8 cellular contexts compared by ENCODE assay signal in genomic region chr15:40436116-40436891, GRCh38. TPM values are rescaled to one million over a fixed set of nuclear protein-coding genes. Genes with fewer than 3 reads are reported as not detected.
A peak's percentile ranks its signal among the peaks of the same experiment; 100 is the strongest.
DNase-seq lines count a peak whose midpoint lies in the region; ATAC-seq and TF ChIP-seq lines count a peak whose summit lies in the region.

No MANE protein-coding gene starts in this region.

- H3K9me3 ChIP-seq in hepatocyte (ENCODE audit: low read depth) = no peaks in the 10 kb centered on the region

- no peak overlapping the region for H3K27ac ChIP-seq in hepatocyte

- peaks cover 39% of the 10 kb centered on the region for H3K4me1 Mint-ChIP-seq in activated B cell treated with CpG ODN at 0.5 μM for 24 hours
- H3K4me1 Mint-ChIP-seq in stimulated activated memory B cell treated with anti-CD40 and anti-IgM and Interleukin-4, amounts not matched to agents 10 μg/mL and 1 μg/mL and 100 μg/mL, for 72 hours = peaks cover 48% of the 10 kb centered on the region

- peak overlapping the region; percentile 52 for H2AFZ ChIP-seq in hepatocyte

- no peaks in the 10 kb centered on the region for H3K9me2 ChIP-seq in hepatocyte (replicated peaks; ENCODE audit: insufficient read depth)

- CTCF ChIA-PET in activated B cell treated with CpG ODN at 0.5 μM for 24 hours (lab: Charles Lee) (interaction anchor here (1.0 kb wide), 1 partner anchor 14 kb away, joined by 3 read pairs; no protein-coding TSS in a partner anchor), HEK293T (lab: Yijun Ruan, JAX) (no interaction called here)

- peaks cover 27% of the 10 kb centered on the region for H3K27me3 Mint-ChIP-seq in activated B cell treated with CpG ODN at 0.5 μM for 24 hours
- H3K27me3 Mint-ChIP-seq in stimulated activated memory B cell treated with anti-CD40 and anti-IgM and Interleukin-4, amounts not matched to agents 10 μg/mL and 1 μg/mL and 100 μg/mL, for 72 hours = peaks cover 47% of the 10 kb centered on the region

- no peak for ATAC-seq in activated B cell treated with CpG ODN at 0.5 μM for 24 hours (ENCODE audit: low read depth)
- ATAC-seq in stimulated activated memory B cell treated with anti-CD40 and anti-IgM and Interleukin-4, amounts not matched to agents 10 μg/mL and 1 μg/mL and 100 μg/mL, for 72 hours = no peak
- no peak for ATAC-seq in HG03442 (IDR thresholded peaks at IDR 0.05; ENCODE audit: unreplicated experiment)

- H3K36me3 Mint-ChIP-seq in activated B cell treated with CpG ODN at 0.5 μM for 24 hours (ENCODE audit: low read depth) = peaks cover 2% of the 10 kb centered on the region
- H3K36me3 Mint-ChIP-seq in stimulated activated memory B cell treated with anti-CD40 and anti-IgM and Interleukin-4, amounts not matched to agents 10 μg/mL and 1 μg/mL and 100 μg/mL, for 72 hours = no peaks in the 10 kb centered on the region

- in situ Hi-C loops in G401 (cut with HindIII; ENCODE audit: low sequenced_read_pairs) = no loop called here

- no peaks in the 10 kb centered on the region for H3K36me3 ChIP-seq in hepatocyte (replicated peaks; ENCODE audit: insufficient read depth, low read depth)

- peak overlapping the region; percentile 99 for H3K4me2 ChIP-seq in hepatocyte

- no peak overlapping the region for H3K27ac Mint-ChIP-seq in activated B cell treated with CpG ODN at 0.5 μM for 24 hours
- H3K27ac Mint-ChIP-seq in stimulated activated memory B cell treated with anti-CD40 and anti-IgM and Interleukin-4, amounts not matched to agents 10 μg/mL and 1 μg/mL and 100 μg/mL, for 72 hours = peak overlapping the region; percentile 1

- no peaks in the 10 kb centered on the region for H4K20me1 ChIP-seq in hepatocyte (ENCODE audit: insufficient read depth, poor library complexity, severe bottlenecking)

- peaks cover 42% of the 10 kb centered on the region for H3K4me1 ChIP-seq in hepatocyte (ENCODE audit: insufficient read depth)

- DNase-seq in NCI-H82 (lab: John Stamatoyannopoulos, UW) = peak; percentile 53
- no peak for DNase-seq in NCI-H82 treated with DMSO at 0.1 percent for 48 hours (lab: John Stamatoyannopoulos, UW; ENCODE audit: unreplicated experiment)
- peak; percentile 34 for DNase-seq in activated B cell treated with CpG ODN at 0.5 μM for 24 hours
- peak; percentile 55 for DNase-seq in hepatocyte (ENCODE audit: low spot score)
- DNase-seq in G401 (ENCODE audit: low spot score) = no peak
- no peak for DNase-seq in HEK293T (ENCODE audit: extremely low spot score)

- peak overlapping the region; percentile 45 for H3K4me3 ChIP-seq in hepatocyte

- 4% methylated on average over 14 of the region's 39 CpGs for WGBS in hepatocyte (ENCODE audit: low lambda C conversion rate, missing lambda C conversion rate)

- no peaks in the 10 kb centered on the region for H3K79me2 ChIP-seq in hepatocyte

- no peaks in the 10 kb centered on the region for H3K9me3 Mint-ChIP-seq in activated B cell treated with CpG ODN at 0.5 μM for 24 hours
- no peaks in the 10 kb centered on the region for H3K9me3 Mint-ChIP-seq in stimulated activated memory B cell treated with anti-CD40 and anti-IgM and Interleukin-4, amounts not matched to agents 10 μg/mL and 1 μg/mL and 100 μg/mL, for 72 hours

- intact Hi-C loops in activated B cell treated with CpG ODN at 0.5 μM for 24 hours (cut with micrococcal nuclease) = loop anchor here (10.0 kb wide), 1 partner anchor 652 kb away; the partner anchor contains the start of gene FSIP1

- peak overlapping the region; percentile 60 for H3K4me3 Mint-ChIP-seq in activated B cell treated with CpG ODN at 0.5 μM for 24 hours
- peak overlapping the region; percentile 64 for H3K4me3 Mint-ChIP-seq in stimulated activated memory B cell treated with anti-CD40 and anti-IgM and Interleukin-4, amounts not matched to agents 10 μg/mL and 1 μg/mL and 100 μg/mL, for 72 hours

- no peak for TF ChIP-seq CTCF in activated B cell treated with CpG ODN at 0.5 μM for 24 hours (IDR thresholded peaks at IDR 0.05)
- TF ChIP-seq CTCF in hepatocyte (IDR thresholded peaks at IDR 0.05; ENCODE audit: poor library complexity) = no peak

- POLR2A ChIA-PET in activated B cell treated with CpG ODN at 0.5 μM for 24 hours (lab: Charles Lee) = interaction anchor here (0.5 kb wide), 1 partner anchor 73 kb away, joined by 8 read pairs; no protein-coding TSS in a partner anchor
- POLR2A ChIA-PET in HEK293T (lab: Yijun Ruan, JAX) = no interaction called here

- peaks cover 47% of the 10 kb centered on the region for H3K27me3 ChIP-seq in hepatocyte

TF ChIP-seq in HEK293T, 16 proteins besides CTCF, POLR2A, EP300 and RAD21:
- TF ChIP-seq NFRKB (IDR thresholded peaks at IDR 0.05) = no peak
- TF ChIP-seq ZNF384 (IDR thresholded peaks at IDR 0.05) = no peak
- TF ChIP-seq LEF1 (IDR thresholded peaks at IDR 0.05; ENCODE audit: borderline replicate concordance) = no peak
- TF ChIP-seq FOXA1 (IDR thresholded peaks at IDR 0.05) = no peak
- no peak for TF ChIP-seq FOXM1 (IDR thresholded peaks at IDR 0.05; ENCODE audit: borderline replicate concordance)
- TF ChIP-seq FOXK2 (IDR thresholded peaks at IDR 0.05) = no peak
- TF ChIP-seq HDGF (IDR thresholded peaks at IDR 0.05; ENCODE audit: borderline replicate concordance) = no peak
- no peak for TF ChIP-seq L3MBTL2 (conservative IDR thresholded peaks at IDR 0.05)
- TF ChIP-seq TARDBP (IDR thresholded peaks at IDR 0.05) = no peak
- no peak for TF ChIP-seq ARNT (IDR thresholded peaks at IDR 0.05)
- TF ChIP-seq SUZ12 (IDR thresholded peaks at IDR 0.05) = no peak
- TF ChIP-seq SP1 (IDR thresholded peaks at IDR 0.05) = no peak
- TF ChIP-seq BHLHE40 (IDR thresholded peaks at IDR 0.05; ENCODE audit: borderline replicate concordance) = no peak
- TF ChIP-seq PKNOX1 (IDR thresholded peaks at IDR 0.05) = no peak
- TF ChIP-seq ELF4 (IDR thresholded peaks at IDR 0.05) = no peak

RNA-seq across cellular contexts. Expression of gene BAHD1, which starts 4.4 kb away (rescaled TPM):
- total RNA-seq in activated B cell treated with CpG ODN at 0.5 μM for 24 hours (27.5 and 28.4 TPM in 2 replicates), hepatocyte (10.6 and 17.2 TPM in 2 replicates)
- 12.3 and 13.9 TPM in 2 replicates for polyA plus RNA-seq in hepatocyte
- total RNA-seq in G401 (2014; rRNA removed; shearing (Covaris generic)) = 33.8 and 37.2 TPM in 2 replicates

RNA-seq across cellular contexts. Expression of gene IVD, which starts 30.7 kb away (rescaled TPM):
- total RNA-seq in activated B cell treated with CpG ODN at 0.5 μM for 24 hours (63.5 and 76.7 TPM in 2 replicates), hepatocyte (27.1 and 31.5 TPM in 2 replicates)
- polyA plus RNA-seq in hepatocyte = 56.6 and 71.6 TPM in 2 replicates
- 91.8 and 111 TPM in 2 replicates for total RNA-seq in G401 (2014; rRNA removed; shearing (Covaris generic))

RNA-seq across cellular contexts. Expression of gene CHST14, which starts 34.5 kb away (rescaled TPM):
- total RNA-seq in activated B cell treated with CpG ODN at 0.5 μM for 24 hours = 10.1 and 10.2 TPM in 2 replicates
- 15.2 and 16.6 TPM in 2 replicates for total RNA-seq in hepatocyte
- 15.7 and 16.8 TPM in 2 replicates for polyA plus RNA-seq in hepatocyte
- 5.8 and 6.5 TPM in 2 replicates for total RNA-seq in G401 (2014; rRNA removed; shearing (Covaris generic))

RNA-seq across cellular contexts. Expression of gene KNSTRN, which starts 53.8 kb away (rescaled TPM):
- 11.5 and 13.4 TPM in 2 replicates for total RNA-seq in activated B cell treated with CpG ODN at 0.5 μM for 24 hours
- 22.9 and 24.0 TPM in 2 replicates for total RNA-seq in hepatocyte
- polyA plus RNA-seq in hepatocyte = 14.0 and 14.9 TPM in 2 replicates
- total RNA-seq in G401 (2014; rRNA removed; shearing (Covaris generic)) = 123 and 146 TPM in 2 replicates

Comparison
In these comparisons a context has a peak if more than half of its experiments do, and no peak if none do; other contexts are left out.
1. DNase-seq: peak in NCI-H82 (single experiment), activated B cell treated with CpG ODN at 0.5 μM for 24 hours (single experiment) and hepatocyte (single experiment); none in NCI-H82 treated with DMSO at 0.1 percent for 48 hours (single experiment), G401 (single experiment) and HEK293T (single experiment).